In genomic region chr1:59295603-59296002, GRCh38 we compare ENCODE assay signal across 1 cellular context.
TF ChIP-seq lines count a peak whose summit lies in the region.

No MANE protein-coding gene starts in this region.

TF ChIP-seq in HepG2, 621 proteins besides CTCF, POLR2A, EP300 and RAD21 (continued from another document):
- TF ChIP-seq REST (IDR thresholded peaks at IDR 0.05; ENCODE audit: borderline replicate concordance in 1 of 2, low read depth in 1 of 2, low read length in 2 of 2) (no peak), ZSCAN12 (CRISPR knock-in tag; IDR thresholded peaks at IDR 0.05) (no peak), TBP (CRISPR knock-in tag; IDR thresholded peaks at IDR 0.05) (no peak), KLF16 (CRISPR knock-in tag; IDR thresholded peaks at IDR 0.05) (no peak), NBN (conservative IDR thresholded peaks at IDR 0.05) (no peak), DNMT3B (CRISPR knock-in tag; conservative IDR thresholded peaks at IDR 0.05) (no peak), PLSCR1 (CRISPR knock-in tag; IDR thresholded peaks at IDR 0.05; ENCODE audit: borderline replicate concordance) (no peak)
